In genomic region chr3:45010718-45011355, GRCh38 we compare ENCODE assay signal across 8 cellular contexts. TPM values are rescaled to one million over a fixed set of nuclear protein-coding genes. Genes with fewer than 3 reads are reported as not detected.
A peak's percentile ranks its signal among the peaks of the same experiment; 100 is the strongest.
DNase-seq lines count a peak whose midpoint lies in the region; TF ChIP-seq lines count a peak whose summit lies in the region.

No MANE protein-coding gene starts in this region.

- H3K4me3 ChIP-seq in BJ (ENCODE audit: low read depth, low read length) = no peak overlapping the region
- H3K4me3 ChIP-seq in SJCRH30 = no peak overlapping the region
- peak overlapping the region in 2 of 4 experiments; percentile 18 to 21 for H3K4me3 ChIP-seq in fibroblast of lung (replicated peaks in 1 of 4; ENCODE audit: control extremely low read depth in 1 of 4, insufficient read depth in 1 of 4, low read depth in 3 of 4, low read length in 4 of 4)
- H3K4me3 ChIP-seq in parathyroid adenoma (ENCODE audit: low read depth, low read length) = peak overlapping the region; percentile 36

- CTCF ChIA-PET in BJ (lab: Yijun Ruan, JAX) = interaction anchor here (1.2 to 1.9 kb wide), 3 partner anchors 10 to 27 kb away, joined by 4 to 7 read pairs (median 5); no protein-coding TSS in a partner anchor

- TF ChIP-seq CTCF in BJ (IDR thresholded peaks at IDR 0.05; ENCODE audit: insufficient read depth, low read depth, low read length) = no peak
- no peak for TF ChIP-seq CTCF in fibroblast of lung (conservative IDR thresholded peaks at IDR 0.05 in 1 of 2, IDR thresholded peaks at IDR 0.05 in 1 of 2; ENCODE audit: low read depth in 1 of 2, low read length in 2 of 2)
- no peak for TF ChIP-seq CTCF in parathyroid adenoma (IDR thresholded peaks at IDR 0.05)

- H3K4me2 ChIP-seq in fibroblast of lung (ENCODE audit: extremely low read depth, insufficient read depth, low read length) (peak overlapping the region; percentile 84), parathyroid adenoma (ENCODE audit: low read length) (peak overlapping the region; percentile 69)

- H3K36me3 ChIP-seq in BJ (ENCODE audit: control insufficient read depth, insufficient read depth, low read length) (peaks cover 3% of the 10 kb centered on the region), SJCRH30 (peaks cover 18% of the 10 kb centered on the region), fibroblast of lung (ENCODE audit: control insufficient read depth, insufficient read depth, low read length) (peaks cover 8% of the 10 kb centered on the region), parathyroid adenoma (ENCODE audit: control insufficient read depth, insufficient read depth, low read length) (no peaks in the 10 kb centered on the region)

- peaks cover 17% of the 10 kb centered on the region for H3K4me1 ChIP-seq in SJCRH30
- peaks cover 37% of the 10 kb centered on the region for H3K4me1 ChIP-seq in fibroblast of lung (ENCODE audit: control insufficient read depth, extremely low read depth, insufficient read depth, low read length)
- peaks cover 38% of the 10 kb centered on the region for H3K4me1 ChIP-seq in parathyroid adenoma

- H3K27me3 ChIP-seq in BJ (ENCODE audit: control insufficient read depth, insufficient read depth, low read length) (no peaks in the 10 kb centered on the region), SJCRH30 (no peaks in the 10 kb centered on the region), fibroblast of lung (ENCODE audit: control insufficient read depth, insufficient read depth, low read length) (no peaks in the 10 kb centered on the region), parathyroid adenoma (ENCODE audit: control insufficient read depth, insufficient read depth, low read length) (no peaks in the 10 kb centered on the region)

- no peaks in the 10 kb centered on the region for H3K79me2 ChIP-seq in fibroblast of lung (ENCODE audit: control insufficient read depth, insufficient read depth, low read length)
- no peaks in the 10 kb centered on the region for H3K79me2 ChIP-seq in parathyroid adenoma

- H3K9ac ChIP-seq in fibroblast of lung (ENCODE audit: insufficient read depth, low read length) (no peak overlapping the region), parathyroid adenoma (no peak overlapping the region)

- no peaks in the 10 kb centered on the region for H3K9me3 ChIP-seq in SJCRH30 (replicated peaks)
- H3K9me3 ChIP-seq in fibroblast of lung (ENCODE audit: control insufficient read depth, insufficient read depth, low read depth, low read length) = no peaks in the 10 kb centered on the region
- H3K9me3 ChIP-seq in parathyroid adenoma (ENCODE audit: control insufficient read depth, low read length) = no peaks in the 10 kb centered on the region

- DNase-seq in BJ (ENCODE audit: low read depth) = peak; percentile 81
- DNase-seq in SJCRH30 = no peak
- peak; percentile 47 to 83 for DNase-seq in fibroblast of lung (ENCODE audit: low read depth in 2 of 2)
- no peak for DNase-seq in NCI-H2081 treated with DMSO at 0.1 percent for 48 hours (lab: John Stamatoyannopoulos, UW)
- DNase-seq in OCI-M1 (lab: John Stamatoyannopoulos, UW) = no peak
- DNase-seq in COLO668 (lab: John Stamatoyannopoulos, UW; ENCODE audit: unreplicated experiment) = no peak
- DNase-seq in Kasumi-1 (lab: John Stamatoyannopoulos, UW) = no peak

- H2AFZ ChIP-seq in fibroblast of lung (ENCODE audit: low read length) = no peak overlapping the region
- H2AFZ ChIP-seq in parathyroid adenoma = no peak overlapping the region

- H4K20me1 ChIP-seq in fibroblast of lung (ENCODE audit: control insufficient read depth, extremely low read depth, insufficient read depth, low read length) = no peaks in the 10 kb centered on the region

- POLR2A ChIA-PET in BJ (lab: Charles Lee) = no interaction called here

- H3K27ac ChIP-seq in SJCRH30 (peak overlapping the region; percentile 83), fibroblast of lung (ENCODE audit: insufficient read depth, low read length) (peak overlapping the region; percentile 97), parathyroid adenoma (peak overlapping the region; percentile 88)

RNA-seq across cellular contexts. Expression of gene CLEC3B, which starts 15.3 kb away (rescaled TPM):
- polyA plus RNA-seq in BJ (2011; rRNA removed) (18.2 and 22.3 TPM in 2 replicates), fibroblast of lung (49.2 and 87.2 TPM in 2 replicates)
- polyA minus RNA-seq in BJ (2011; rRNA and poly(A)+ RNA removed) = 0.57 and 1.8 TPM in 2 replicates
- not detected in 2 replicates for total RNA-seq in SJCRH30 (2014; rRNA removed; shearing (Covaris generic))
- total RNA-seq in fibroblast of lung = 20.0 and 56.3 TPM in 2 replicates
- polyA plus RNA-seq in fibroblast of lung (2012) = 93.0 and 161 TPM in 2 replicates
- polyA minus RNA-seq in fibroblast of lung (ENCODE audit: low replicate concordance) = 15.2 and 32.2 TPM in 2 replicates

RNA-seq across cellular contexts. Expression of gene EXOSC7, which starts 34.8 kb away (rescaled TPM):
- polyA plus RNA-seq in BJ (2011; rRNA removed) (45.4 and 50.6 TPM in 2 replicates), fibroblast of lung (72.1 and 72.5 TPM in 2 replicates)
- 16.6 and 26.7 TPM in 2 replicates for polyA minus RNA-seq in BJ (2011; rRNA and poly(A)+ RNA removed)
- total RNA-seq in SJCRH30 (2014; rRNA removed; shearing (Covaris generic)) = 41.8 and 49.2 TPM in 2 replicates
- total RNA-seq in fibroblast of lung = 36.7 and 58.8 TPM in 2 replicates
- polyA plus RNA-seq in fibroblast of lung (2012) = 58.8 and 65.4 TPM in 2 replicates
- polyA minus RNA-seq in fibroblast of lung (ENCODE audit: low replicate concordance) = 9.8 and 57.0 TPM in 2 replicates

RNA-seq across cellular contexts. Expression of gene ZDHHC3, which starts 34.9 kb away (rescaled TPM):
- polyA plus RNA-seq in BJ (2011; rRNA removed) (134 and 198 TPM in 2 replicates), fibroblast of lung (126 and 155 TPM in 2 replicates)
- polyA minus RNA-seq in BJ (2011; rRNA and poly(A)+ RNA removed) = 115 and 186 TPM in 2 replicates
- total RNA-seq in SJCRH30 (2014; rRNA removed; shearing (Covaris generic)) = 51.4 and 55.6 TPM in 2 replicates
- total RNA-seq in fibroblast of lung = 37.8 and 53.2 TPM in 2 replicates
- 67.6 and 74.7 TPM in 2 replicates for polyA plus RNA-seq in fibroblast of lung (2012)
- 352 and 406 TPM in 2 replicates for polyA minus RNA-seq in fibroblast of lung (ENCODE audit: low replicate concordance)

Comparison
In these comparisons a context has a peak if more than half of its experiments do, and no peak if none do; other contexts are left out.
1. DNase-seq: peak in BJ (single experiment) and fibroblast of lung (2 of 2); none in SJCRH30 (0 of 2), NCI-H2081 treated with DMSO at 0.1 percent for 48 hours (single experiment), OCI-M1 (single experiment), COLO668 (single experiment) and Kasumi-1 (0 of 2).
2. RNA of gene CLEC3B, which starts 15.3 kb away (total RNA-seq): 20.0 to 56.3 TPM in fibroblast of lung; not detected in SJCRH30; every median in the first group is over 10 times any median in the second.
3. Peak in every context shown above with its lines, with median percentiles within 50 percentile points of each other: H3K27ac ChIP-seq.